In genomic region chr7:43430412-43430811, GRCh38 we compare ENCODE assay signal across 14 cellular contexts.
"Had no signal": no experiment of that assay in that cellular context is flagged by ENCODE, and none has a peak within 500 bp of the region (broad histone marks: within the 10 kb centered on the region; RNA-seq: fewer than 3 reads in every experiment).

No MANE protein-coding gene starts in this region.

- H3K4me1 ChIP-seq: psoas muscle, upper lobe of left lung had no signal

- H3K9me3 ChIP-seq: psoas muscle, upper lobe of left lung had no signal

- FAIRE-seq: endothelial cell of umbilical vein had no signal

- DNase-seq: activated CD4-positive, CD25-positive, alpha-beta regulatory T cell; activated naive CD4-positive, alpha-beta T cell treated with anti-CD3 and anti-CD28 coated beads, Interleukin-2, amount 50 U/mL, for 16 hours; caudate nucleus; effector CD4-positive, alpha-beta T cell; immature natural killer cell; left cardiac atrium; natural killer cell; psoas muscle; stimulated activated CD4-positive, alpha-beta T cell treated with anti-CD3 and anti-CD28 coated beads, Interleukin-2, amount 100 ng/mL, for 48 hours; stimulated activated naive CD4-positive, alpha-beta T cell treated with Interleukin-2 at 50 U/mL for 16 hours; upper lobe of left lung had no signal

- H3K27me3 ChIP-seq: upper lobe of left lung had no signal

- H3K4me3 ChIP-seq: coronary artery, lung, psoas muscle, upper lobe of left lung had no signal

- H3K27ac ChIP-seq: coronary artery, psoas muscle, upper lobe of left lung had no signal

- H3K36me3 ChIP-seq: upper lobe of left lung had no signal
